Comparison of ENCODE assay signal across 18 cellular contexts in genomic region chr5:173869316-173869715, GRCh38. TPM values are rescaled to one million over a fixed set of nuclear protein-coding genes. Genes with fewer than 3 reads are reported as not detected.
DNase-seq lines count a peak whose midpoint lies in the region; ATAC-seq, FAIRE-seq and TF ChIP-seq lines count a peak whose summit lies in the region.
"Had no signal": no experiment of that assay in that cellular context is flagged by ENCODE, and none has a peak within 500 bp of the region (broad histone marks: within the 10 kb centered on the region; RNA-seq: fewer than 3 reads in every experiment).

No MANE protein-coding gene starts in this region.

- no peak for TF ChIP-seq CTCF in endothelial cell of umbilical vein (IDR thresholded peaks at IDR 0.05; ENCODE audit: extremely low read depth in 1 of 2, insufficient read depth in 1 of 2, low read depth in 1 of 2, low read length in 2 of 2)
- no peak for TF ChIP-seq CTCF in type B pancreatic cell (conservative IDR thresholded peaks at IDR 0.05)

- peaks cover 23% of the 10 kb centered on the region for H3K4me1 Mint-ChIP-seq in type B pancreatic cell (ENCODE audit: unreplicated experiment)

- H3K9me3 ChIP-seq in endothelial cell of umbilical vein (replicated peaks; ENCODE audit: control insufficient read depth, insufficient read depth, low read length), result no peaks in the 10 kb centered on the region

- H3K4me3 Mint-ChIP-seq in type B pancreatic cell, result peak overlapping the region; percentile 9
- H3K4me3 Mint-ChIP-seq: activated T-cell treated with anti-CD3 and anti-CD28 coated beads, Interleukin-2, amount 50 U/mL, for 24 hours; central memory CD8-positive, alpha-beta T cell had no signal

- no peak for TF ChIP-seq POLR2A in endothelial cell of umbilical vein (IDR thresholded peaks at IDR 0.05; ENCODE audit: low read depth, low read length)

- H3K9me3 Mint-ChIP-seq in type B pancreatic cell, result peaks cover 13% of the 10 kb centered on the region
- H3K9me3 Mint-ChIP-seq: activated T-cell treated with anti-CD3 and anti-CD28 coated beads, Interleukin-2, amount 50 U/mL, for 24 hours; central memory CD8-positive, alpha-beta T cell had no signal

- CTCF ChIA-PET in endothelial cell of umbilical vein (lab: Charles Lee), result no interaction called here

- no peaks in the 10 kb centered on the region for H3K27me3 ChIP-seq in endothelial cell of umbilical vein (ENCODE audit: control insufficient read depth in 2 of 2, insufficient read depth in 2 of 2, low read length in 2 of 2)
- H3K27me3 ChIP-seq: foreskin keratinocyte had no signal

- peak; percentile 23 for DNase-seq in RPMI7951 (ENCODE audit: low read depth)
- DNase-seq in endothelial cell of umbilical vein (ENCODE audit: low read depth, low spot score), result no peak
- peak; percentile 43 for DNase-seq in occipital lobe (lab: John Stamatoyannopoulos, UW)
- no peak for DNase-seq in type B pancreatic cell (ENCODE audit: extremely low spot score, unreplicated experiment)
- DNase-seq: activated CD4-positive, alpha-beta T cell treated with anti-CD3 and anti-CD28 coated beads for 1 hour; activated CD8-positive, alpha-beta memory T cell treated with anti-CD3 and anti-CD28 coated beads for 24 hours; activated T-cell treated with anti-CD3 and anti-CD28 coated beads, Interleukin-2, amount 50 U/mL, for 24 hours; foreskin keratinocyte; NCI-H1092 treated with DMSO at 0.1 percent for 48 hours; NCI-H2081; NCI-H345; NCI-H774; right cardiac atrium; Right ventricle myocardium superior had no signal

- H2AFZ ChIP-seq in endothelial cell of umbilical vein (ENCODE audit: low read depth, low read length), result peak overlapping the region; percentile 43

- no peaks in the 10 kb centered on the region for H3K36me3 Mint-ChIP-seq in type B pancreatic cell

- H3K9me1 ChIP-seq in endothelial cell of umbilical vein (replicated peaks; ENCODE audit: control insufficient read depth, extremely low read depth, insufficient read depth, low read length), result no peaks in the 10 kb centered on the region

- H4K20me1 ChIP-seq in endothelial cell of umbilical vein (replicated peaks; ENCODE audit: control insufficient read depth, extremely low read depth, insufficient read depth, low read length), result no peaks in the 10 kb centered on the region

- intact Hi-C loops in endothelial cell of umbilical vein (cut with micrococcal nuclease), result no loop called here

- ATAC-seq in HG03520 (IDR thresholded peaks at IDR 0.05; ENCODE audit: unreplicated experiment) (no peak), GM21786 (IDR thresholded peaks at IDR 0.05; ENCODE audit: unreplicated experiment) (no peak), HG03135 (IDR thresholded peaks at IDR 0.05; ENCODE audit: unreplicated experiment) (no peak)
- ATAC-seq: right cardiac atrium had no signal

- H3K36me3 ChIP-seq in endothelial cell of umbilical vein (ENCODE audit: control insufficient read depth in 2 of 2, extremely low read depth in 1 of 2, insufficient read depth in 2 of 2, low read length in 2 of 2), result no peaks in the 10 kb centered on the region

- H3K4me3 ChIP-seq in endothelial cell of umbilical vein (replicated peaks in 1 of 3; ENCODE audit: insufficient read depth in 1 of 3, low read depth in 1 of 3, low read length in 3 of 3), result no peak overlapping the region

- no peak for FAIRE-seq in endothelial cell of umbilical vein (lab: Jason Lieb, UNC)

- no peaks in the 10 kb centered on the region for H3K79me2 ChIP-seq in endothelial cell of umbilical vein (ENCODE audit: control insufficient read depth, insufficient read depth, low read length)

- no peak overlapping the region for H3K4me2 ChIP-seq in endothelial cell of umbilical vein (ENCODE audit: insufficient read depth, low read length)

- BruUV-seq in endothelial cell of umbilical vein (replicated peaks; lab: Mats Ljungman, UMichigan), result no TSS peak

- no peak overlapping the region for H3K27ac ChIP-seq in endothelial cell of umbilical vein (ENCODE audit: insufficient read depth, low read depth, low read length)
- H3K27ac ChIP-seq: foreskin keratinocyte had no signal

- dilution Hi-C loops in endothelial cell of umbilical vein (cut with MboI; ENCODE audit: extremely low pct_ligation_motif_present, low sequenced_read_pairs), result no loop called here

- POLR2A ChIA-PET in endothelial cell of umbilical vein (lab: Charles Lee), result no interaction called here

- no peaks in the 10 kb centered on the region for H3K4me1 ChIP-seq in endothelial cell of umbilical vein (ENCODE audit: control insufficient read depth, extremely low read depth, insufficient read depth, low read length)
- H3K4me1 ChIP-seq: foreskin keratinocyte had no signal

- no peak overlapping the region for H3K9ac ChIP-seq in endothelial cell of umbilical vein (replicated peaks; ENCODE audit: extremely low read depth, insufficient read depth, low read length)

- H3K27me3 Mint-ChIP-seq in type B pancreatic cell, result no peaks in the 10 kb centered on the region
- H3K27me3 Mint-ChIP-seq: activated T-cell treated with anti-CD3 and anti-CD28 coated beads, Interleukin-2, amount 50 U/mL, for 24 hours had no signal

- H3K27ac Mint-ChIP-seq in type B pancreatic cell, result peak overlapping the region; percentile 95
- H3K27ac Mint-ChIP-seq: activated T-cell treated with anti-CD3 and anti-CD28 coated beads, Interleukin-2, amount 50 U/mL, for 24 hours had no signal

TF ChIP-seq in endothelial cell of umbilical vein, 7 proteins besides CTCF, POLR2A, EP300 and RAD21:
- TF ChIP-seq EZH2 (IDR thresholded peaks at IDR 0.05; ENCODE audit: borderline replicate concordance, low read depth, low read length, severe bottlenecking), result no peak
- TF ChIP-seq JUN (IDR thresholded peaks at IDR 0.05; ENCODE audit: borderline replicate concordance, insufficient read depth, insufficient read length, low read depth), result no peak
- no peak for TF ChIP-seq FOS (IDR thresholded peaks at IDR 0.05; ENCODE audit: borderline replicate concordance, insufficient read depth, low read length)
- TF ChIP-seq MAX (IDR thresholded peaks at IDR 0.05; ENCODE audit: insufficient read depth, insufficient read length), result no peak

RNA-seq across cellular contexts. Expression of gene CPEB4, which starts 18.8 kb away (rescaled TPM):
- 11.2 and 12.5 TPM in 2 replicates for total RNA-seq in RPMI7951 (2014; rRNA removed; shearing (Covaris generic))
- total RNA-seq in endothelial cell of umbilical vein (16.4 and 18.1 TPM in 2 replicates), occipital lobe (87.3 TPM), type B pancreatic cell (ENCODE audit: low replicate concordance) (53.2 and 56.1 TPM in 2 replicates)
- polyA plus RNA-seq in endothelial cell of umbilical vein, result 9.3 and 11.3 TPM in 2 replicates
- 8.6 and 9.1 TPM in 2 replicates for polyA plus RNA-seq in endothelial cell of umbilical vein (2011; cell fraction: cytosol; rRNA removed)
- polyA plus RNA-seq in endothelial cell of umbilical vein (2011; cell fraction: nucleus; rRNA removed), result 29.6 and 34.4 TPM in 2 replicates
- polyA plus RNA-seq in endothelial cell of umbilical vein (2012), result 9.3 and 12.7 TPM in 2 replicates
- polyA minus RNA-seq in endothelial cell of umbilical vein, result 60.1 and 64.9 TPM in 2 replicates
- 55.8 TPM for polyA minus RNA-seq in endothelial cell of umbilical vein (2011; cell fraction: cytosol; rRNA and poly(A)+ RNA removed)
- 87.8 and 98.1 TPM in 2 replicates for polyA minus RNA-seq in endothelial cell of umbilical vein (2011; cell fraction: nucleus; rRNA and poly(A)+ RNA removed)

Comparison
In these comparisons a context has a peak if more than half of its experiments do, and no peak if none do; other contexts are left out.
1. DNase-seq: peak in RPMI7951 (single experiment) and occipital lobe (single experiment); none in endothelial cell of umbilical vein (single experiment) and type B pancreatic cell (single experiment).